In genomic region chr1:230068952-230069684, GRCh38 we compare ENCODE assay signal across 8 cellular contexts. TPM values are rescaled to one million over a fixed set of nuclear protein-coding genes. Genes with fewer than 3 reads are reported as not detected.
DNase-seq lines count a peak whose midpoint lies in the region; ATAC-seq and TF ChIP-seq lines count a peak whose summit lies in the region.

No MANE protein-coding gene starts in this region.

- DNase-seq in GM06990 (ENCODE audit: extremely low read depth, insufficient read length) (no peak), Karpas-422 (no peak), inferior parietal cortex (ENCODE audit: extremely low spot score) (peak; percentile 34), suprapubic skin (ENCODE audit: low spot score in 2 of 2) (no peak), KG1 (lab: John Stamatoyannopoulos, UW) (no peak), kidney tubule cell (ENCODE audit: low spot score) (no peak)
- DNase-seq in activated naive CD4-positive, alpha-beta T cell treated with anti-CD3 and anti-CD28 coated beads, Interleukin-2, amount 50 U/mL, for 72 hours (ENCODE audit: low spot score in 2 of 2): no peak

- H3K9me3 ChIP-seq in Karpas-422 (ENCODE audit: low read length) (no peaks in the 10 kb centered on the region), suprapubic skin (no peaks in the 10 kb centered on the region)

- H3K4me2 ChIP-seq in Karpas-422 (ENCODE audit: low read depth, low read length, poor library complexity, severe bottlenecking): peak overlapping the region; percentile 92

- H3K4me1 ChIP-seq in Karpas-422 (ENCODE audit: low read length) (peaks cover 25% of the 10 kb centered on the region), suprapubic skin (peaks cover 44% of the 10 kb centered on the region)

- peaks cover 46% of the 10 kb centered on the region for H4K20me1 ChIP-seq in Karpas-422 (ENCODE audit: insufficient read depth, low read depth, low read length)

- H3K27ac ChIP-seq in Karpas-422 (ENCODE audit: low read length): no peak overlapping the region
- no peak overlapping the region for H3K27ac ChIP-seq in suprapubic skin

- H3K9ac ChIP-seq in Karpas-422 (ENCODE audit: low read length): no peak overlapping the region

- peak overlapping the region; percentile 90 to 93 for H3K27ac Mint-ChIP-seq in activated naive CD4-positive, alpha-beta T cell treated with anti-CD3 and anti-CD28 coated beads, Interleukin-2, amount 50 U/mL, for 72 hours

- no peak for TF ChIP-seq POLR2A in suprapubic skin (IDR thresholded peaks at IDR 0.05)

- H3K9me3 Mint-ChIP-seq in activated naive CD4-positive, alpha-beta T cell treated with anti-CD3 and anti-CD28 coated beads, Interleukin-2, amount 50 U/mL, for 72 hours: peaks cover 0 to 7% of the 10 kb centered on the region in 2 donors

- H3K36me3 ChIP-seq in GM06990 (ENCODE audit: control insufficient read depth, insufficient read depth, low read length): no peaks in the 10 kb centered on the region
- H3K36me3 ChIP-seq in Karpas-422 (ENCODE audit: insufficient read depth, low read length): no peaks in the 10 kb centered on the region
- H3K36me3 ChIP-seq in suprapubic skin: no peaks in the 10 kb centered on the region

- H2AFZ ChIP-seq in Karpas-422 (ENCODE audit: low read length): no peak overlapping the region

- H3K36me3 Mint-ChIP-seq in activated naive CD4-positive, alpha-beta T cell treated with anti-CD3 and anti-CD28 coated beads, Interleukin-2, amount 50 U/mL, for 72 hours: peaks cover 14 to 30% of the 10 kb centered on the region in 2 donors

- H3K79me2 ChIP-seq in Karpas-422 (ENCODE audit: low read length): no peaks in the 10 kb centered on the region

- no peak for TF ChIP-seq EP300 in suprapubic skin (IDR thresholded peaks at IDR 0.05)

- 46% methylated on average over 13 of the region's 13 CpGs for WGBS in suprapubic skin

- H3K4me3 ChIP-seq in GM06990 (replicated peaks; ENCODE audit: low read depth, low read length): peak overlapping the region; percentile 94
- H3K4me3 ChIP-seq in Karpas-422 (ENCODE audit: low read length): peak overlapping the region; percentile 85; the same call in 1 of the 2 replicates
- H3K4me3 ChIP-seq in suprapubic skin: peak overlapping the region; percentile 66

- no peaks in the 10 kb centered on the region for H3K9me2 ChIP-seq in Karpas-422 (replicated peaks; ENCODE audit: insufficient read depth, low read length)

- H3K27me3 ChIP-seq in GM06990 (replicated peaks; ENCODE audit: control insufficient read depth, insufficient read depth, low read length) (no peaks in the 10 kb centered on the region), Karpas-422 (ENCODE audit: low read length) (no peaks in the 10 kb centered on the region), suprapubic skin (no peaks in the 10 kb centered on the region)

- TF ChIP-seq CTCF in GM06990 (IDR thresholded peaks at IDR 0.05; ENCODE audit: insufficient read depth, low read length, poor library complexity, severe bottlenecking) (no peak), suprapubic skin (IDR thresholded peaks at IDR 0.05) (no peak)

- no peak for ATAC-seq in activated naive CD4-positive, alpha-beta T cell treated with anti-CD3 and anti-CD28 coated beads, Interleukin-2, amount 50 U/mL, for 72 hours
- no peak for ATAC-seq in HG02885 (IDR thresholded peaks at IDR 0.05; ENCODE audit: poor library complexity, unreplicated experiment)

RNA-seq across cellular contexts. Expression of gene GALNT2, which starts 2.1 kb away (rescaled TPM):
- 2.7 and 4.4 TPM in 2 replicates for total RNA-seq in Karpas-422 (2014; rRNA removed; shearing (Covaris generic); ENCODE audit: low replicate concordance)
- 10 to 100 TPM; 58.9 to 88.0 TPM for total RNA-seq in activated naive CD4-positive, alpha-beta T cell treated with anti-CD3 and anti-CD28 coated beads, Interleukin-2, amount 50 U/mL, for 72 hours
- total RNA-seq in suprapubic skin: 10 to 100 TPM; 24.1 to 40.2 (median 36.4) TPM
